In genomic region chr1:55579332-55579996, GRCh38 we compare ENCODE assay signal across 14 cellular contexts.
"Had no signal": no experiment of that assay in that cellular context is flagged by ENCODE, and none has a peak within 500 bp of the region (broad histone marks: within the 10 kb centered on the region; RNA-seq: fewer than 3 reads in every experiment).

No MANE protein-coding gene starts in this region.

- H3K36me3 ChIP-seq: heart left ventricle, pancreas, right lobe of liver, spleen had no signal

- ATAC-seq: activated CD4-positive, alpha-beta T cell treated with anti-CD3 and anti-CD28 coated beads for 36 hours; heart left ventricle; left ventricle myocardium superior; pancreas; right lobe of liver; WTC11 had no signal

- H3K27me3 ChIP-seq: heart left ventricle, pancreas, right lobe of liver had no signal

- H3K4me1 ChIP-seq: pancreas, right lobe of liver, spleen had no signal

- H3K9me3 ChIP-seq: heart left ventricle, pancreas, right lobe of liver, spleen had no signal

- H3K27ac ChIP-seq: pancreas, right lobe of liver, spleen had no signal

- H3K4me3 ChIP-seq: heart left ventricle, pancreas, right lobe of liver, spleen had no signal

- DNase-seq: activated CD4-positive, alpha-beta T cell treated with anti-CD3 and anti-CD28 coated beads for 36 hours; activated CD4-positive, alpha-beta T cell treated with anti-CD3 and anti-CD28 coated beads, Interleukin-2, amount 50 U/mL, for 48 hours; activated gamma-delta T cell treated with Interleukin-2 at 50 U/mL for 16 hours; amniotic stem cell; erythroblast; heart left ventricle; left ventricle myocardium superior; naive B cell; pancreas; right lobe of liver; spleen; stimulated activated naive CD4-positive, alpha-beta T cell; trophoblast cell had no signal
